15 cellular contexts compared by ENCODE assay signal in the genomic region with DNA sequence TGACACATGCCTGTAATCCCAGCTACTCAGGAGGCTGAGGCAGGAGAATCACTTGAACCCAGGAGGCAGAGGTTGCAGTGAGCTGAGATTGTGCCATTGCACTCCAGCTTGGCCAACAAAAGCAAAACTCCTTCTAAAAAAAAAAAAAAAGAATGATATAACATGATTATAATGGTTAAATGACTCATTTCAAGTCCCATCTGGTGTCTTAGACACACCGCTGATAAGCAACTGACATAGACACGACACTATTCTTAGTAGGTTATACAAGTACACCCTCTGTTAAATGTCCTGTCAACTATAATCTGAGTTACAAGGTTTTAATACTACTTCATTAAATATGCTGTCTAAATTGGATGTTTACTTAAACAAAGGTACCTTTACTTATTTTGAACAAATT.
"Had no signal": no experiment of that assay in that cellular context is flagged by ENCODE, and none has a peak within 500 bp of the region (broad histone marks: within the 10 kb centered on the region; RNA-seq: fewer than 3 reads in every experiment).

No MANE protein-coding gene starts in this region.

- DNase-seq: effector memory CD8-positive, alpha-beta T cell; foreskin melanocyte; head of caudate nucleus; hippocampal formation; left colon; mammary epithelial cell; naive thymus-derived CD8-positive, alpha-beta T cell; posterior cingulate gyrus; sigmoid colon; small intestine; stimulated activated CD4-positive, alpha-beta T cell treated with anti-CD3 and anti-CD28 coated beads, Interleukin-12 subunit alpha, Interleukin-12 subunit beta, amount 100 ng/mL, for 4 hours; stimulated activated naive CD4-positive, alpha-beta T cell; stomach; substantia nigra; transverse colon had no signal
